Comparison of ENCODE assay signal across 11 cellular contexts in genomic region chr19:53057904-53058579, GRCh38. TPM values are rescaled to one million over a fixed set of nuclear protein-coding genes. Genes with fewer than 3 reads are reported as not detected.
DNase-seq lines count a peak whose midpoint lies in the region; ATAC-seq and TF ChIP-seq lines count a peak whose summit lies in the region.
"Had no signal": no experiment of that assay in that cellular context is flagged by ENCODE, and none has a peak within 500 bp of the region (broad histone marks: within the 10 kb centered on the region; RNA-seq: fewer than 3 reads in every experiment).

No MANE protein-coding gene starts in this region.

- H3K9ac ChIP-seq in neural cell (ENCODE audit: low read length): no peak overlapping the region

- TF ChIP-seq EP300 in esophagus muscularis mucosa (IDR thresholded peaks at IDR 0.05): no peak
- no peak for TF ChIP-seq EP300 in neural cell (conservative IDR thresholded peaks at IDR 0.05; ENCODE audit: poor library complexity, severe bottlenecking)

- no peak for ATAC-seq in HG03442 (IDR thresholded peaks at IDR 0.05; ENCODE audit: unreplicated experiment)

- TF ChIP-seq RAD21 in neural cell (conservative IDR thresholded peaks at IDR 0.05): no peak

- H3K27me3 ChIP-seq in esophagus muscularis mucosa (peaks cover 0 to 36% (median 7%) of the 10 kb centered on the region in 4 donors), neural cell (ENCODE audit: insufficient read depth, low read depth, low read length) (peaks cover 10% of the 10 kb centered on the region)

- H3K4me2 ChIP-seq in neural cell (ENCODE audit: low read length): no peak overlapping the region

- H3K9me3 ChIP-seq in esophagus muscularis mucosa: peaks cover 0 to 53% (median 24%) of the 10 kb centered on the region in 4 donors
- peaks cover 2% of the 10 kb centered on the region for H3K9me3 ChIP-seq in neural cell (ENCODE audit: low read length)

- TF ChIP-seq CTCF in esophagus muscularis mucosa (IDR thresholded peaks at IDR 0.05): no peak
- TF ChIP-seq CTCF in neural cell (IDR thresholded peaks at IDR 0.05; ENCODE audit: poor library complexity, severe bottlenecking): no peak

- H3K27ac ChIP-seq in esophagus muscularis mucosa (replicated peaks in 1 of 4): no peak overlapping the region
- H3K27ac ChIP-seq in neural cell (ENCODE audit: low read length): no peak overlapping the region
- H3K27ac ChIP-seq: transverse colon had no signal

- H3K4me1 ChIP-seq in esophagus muscularis mucosa: peaks cover 0 to 11% (median 10%) of the 10 kb centered on the region in 4 donors
- H3K4me1 ChIP-seq: transverse colon had no signal

- peak; percentile 91 for DNase-seq in D341Med (ENCODE audit: low spot score)
- peak; percentile 89 for DNase-seq in NCI-H2227 (lab: John Stamatoyannopoulos, UW; ENCODE audit: unreplicated experiment)
- DNase-seq in esophagus muscularis mucosa (ENCODE audit: extremely low spot score): no peak
- no peak for DNase-seq in T-helper 1 cell
- no peak for DNase-seq in DMS153 treated with DMSO at 0.1 percent for 48 hours (lab: John Stamatoyannopoulos, UW; ENCODE audit: unreplicated experiment)
- DNase-seq in HT-29 (ENCODE audit: low spot score): no peak
- DNase-seq: NCI-H1105, transverse colon had no signal

- H3K79me2 ChIP-seq in neural cell (replicated peaks; ENCODE audit: insufficient read depth, low read length): no peaks in the 10 kb centered on the region

- H3F3A ChIP-seq in neural cell (ENCODE audit: insufficient read depth, low read length, poor library complexity, severe bottlenecking): no peaks in the 10 kb centered on the region

- WGBS in esophagus muscularis mucosa: under 1% methylated on average over 24 of the region's 59 CpGs

- no peak overlapping the region for H2AFZ ChIP-seq in neural cell (ENCODE audit: low read depth, low read length)

- no peaks in the 10 kb centered on the region for H4K20me1 ChIP-seq in neural cell (ENCODE audit: insufficient read depth)

- intact Hi-C loops in esophagus muscularis mucosa (cut with DNase I): no loop called here

- H3K9me2 ChIP-seq in neural cell (ENCODE audit: insufficient read depth, low read length): no peaks in the 10 kb centered on the region

- H3K36me3 ChIP-seq in esophagus muscularis mucosa (no peaks in the 10 kb centered on the region), neural cell (ENCODE audit: insufficient read depth, low read length) (no peaks in the 10 kb centered on the region)
- H3K36me3 ChIP-seq: transverse colon had no signal

- H3K4me3 ChIP-seq in esophagus muscularis mucosa: peak overlapping the region; percentile 36 to 54 (median 40)
- H3K4me3 ChIP-seq in neural cell (ENCODE audit: low read length): peak overlapping the region; percentile 59
- H3K4me3 ChIP-seq: transverse colon had no signal

- no peak for TF ChIP-seq POLR2A in esophagus muscularis mucosa (IDR thresholded peaks at IDR 0.05; ENCODE audit: low read depth)

TF ChIP-seq in neural cell, 6 proteins besides CTCF, POLR2A, EP300 and RAD21:
- no peak for TF ChIP-seq POLR2AphosphoS5 (IDR thresholded peaks at IDR 0.05)
- TF ChIP-seq MXI1 (conservative IDR thresholded peaks at IDR 0.05; ENCODE audit: poor library complexity, severe bottlenecking): no peak
- TF ChIP-seq REST (IDR thresholded peaks at IDR 0.05; ENCODE audit: borderline replicate concordance): no peak

RNA-seq across cellular contexts. Expression of gene ERVV-2, which starts 13.5 kb away (rescaled TPM):
- not detected for total RNA-seq in esophagus muscularis mucosa
- not detected in 2 replicates for polyA plus RNA-seq in neural cell
- polyA minus RNA-seq in neural cell: not detected in 2 replicates
- not detected in 2 replicates for total RNA-seq in HT-29 (2014; rRNA removed; shearing (Covaris generic))
- total RNA-seq: transverse colon had no signal

RNA-seq across cellular contexts. Expression of gene ERVV-1, which starts 44.3 kb away (rescaled TPM):
- not detected for total RNA-seq in esophagus muscularis mucosa
- polyA plus RNA-seq in neural cell: not detected in 2 replicates
- not detected in 2 replicates for polyA minus RNA-seq in neural cell
- not detected in 2 replicates for total RNA-seq in HT-29 (2014; rRNA removed; shearing (Covaris generic))
- total RNA-seq: renal cortical epithelial cell, transverse colon had no signal

RNA-seq across cellular contexts. Expression of gene ZNF160, which starts 45.2 kb away (rescaled TPM):
- total RNA-seq in esophagus muscularis mucosa: 10 to 100 TPM; 25.3 to 40.3 (median 27.1) TPM
- 28.1 and 38.8 TPM in 2 replicates for polyA plus RNA-seq in neural cell
- 71.6 and 76.3 TPM in 2 replicates for polyA minus RNA-seq in neural cell
- total RNA-seq in HT-29 (2014; rRNA removed; shearing (Covaris generic)): 8.5 and 14.9 TPM in 2 replicates

Comparison
In these comparisons a context has a peak if more than half of its experiments do, and no peak if none do; other contexts are left out.
1. DNase-seq: peak in D341Med (single experiment) and NCI-H2227 (single experiment); none in esophagus muscularis mucosa (single experiment), T-helper 1 cell (0 of 5), DMS153 treated with DMSO at 0.1 percent for 48 hours (single experiment) and HT-29 (single experiment).